In genomic region chr10:22026287-22026686, GRCh38 we compare ENCODE assay signal across 39 cellular contexts.
"Had no signal": no experiment of that assay in that cellular context is flagged by ENCODE, and none has a peak within 500 bp of the region (broad histone marks: within the 10 kb centered on the region; RNA-seq: fewer than 3 reads in every experiment).

No MANE protein-coding gene starts in this region.

- H3K4me3 Mint-ChIP-seq: activated naive CD4-positive, alpha-beta T cell treated with anti-CD3 and anti-CD28 coated beads for 36 hours; activated naive CD4-positive, alpha-beta T cell treated with anti-CD3 and anti-CD28 coated beads, Interleukin-2, amount 10 ng/mL, durations not matched to agents 7 days and 5 days; activated naive CD4-positive, alpha-beta T cell treated with anti-CD3 and anti-CD28 coated beads, Interleukin-2, amount 50 U/mL, for 24 hours; activated naive CD8-positive, alpha-beta T cell; activated naive CD8-positive, alpha-beta T cell treated with anti-CD3 and anti-CD28 coated beads for 36 hours; activated naive CD8-positive, alpha-beta T cell treated with anti-CD3 and anti-CD28 coated beads, Interleukin-2, amount 10 ng/mL, durations not matched to agents 7 days and 5 days; activated naive CD8-positive, alpha-beta T cell treated with anti-CD3 and anti-CD28 coated beads, Interleukin-2, amount 50 U/mL, for 24 hours; activated T-cell treated with anti-CD3 and anti-CD28 coated beads, Interleukin-2, amount 50 U/mL, for 24 hours; activated T-cell treated with anti-CD3 and anti-CD28 coated beads, Interleukin-2, amount 50 U/mL, for 4 hours; activated T-cell treated with anti-CD3 and anti-CD28 coated beads, Interleukin-2, amount 50 U/mL, for 72 hours; activated T-helper 1 cell treated with anti-CD3 and anti-CD28 coated beads, Interleukin-12 subunit alpha, Interleukin-12 subunit beta, Interleukin-2, Interleukin-4 antibody, amounts not matched to agents 30 ng/mL and 10 ng/mL and 1 ng/mL, durations not matched to agents 14 hours and 24 hours and 36 hours; activated T-helper 17 cell treated with anti-CD3 and anti-CD28 coated beads, Interleukin-2, amount 50 U/mL, for 72 hours; brain; central memory CD8-positive, alpha-beta T cell had no signal

- DNase-seq: activated effector memory CD4-positive, alpha-beta T cell treated with anti-CD3 and anti-CD28 coated beads, Interleukin-2, amount 50 U/mL, for 16 hours; activated effector memory CD4-positive, alpha-beta T cell treated with Interleukin-2 at 50 U/mL for 16 hours; activated gamma-delta T cell; activated gamma-delta T cell treated with Interleukin-2 at 50 U/mL for 16 hours; activated naive CD4-positive, alpha-beta T cell; activated naive CD4-positive, alpha-beta T cell treated with anti-CD3 and anti-CD28 coated beads for 36 hours; activated naive CD4-positive, alpha-beta T cell treated with anti-CD3 and anti-CD28 coated beads, Interleukin-2, amount 10 ng/mL, durations not matched to agents 7 days and 5 days; activated naive CD4-positive, alpha-beta T cell treated with anti-CD3 and anti-CD28 coated beads, Interleukin-2, amount 50 U/mL, for 16 hours; activated naive CD4-positive, alpha-beta T cell treated with Interleukin-2 at 50 U/mL for 16 hours; activated naive CD8-positive, alpha-beta T cell treated with anti-CD3 and anti-CD28 coated beads for 36 hours; activated naive CD8-positive, alpha-beta T cell treated with anti-CD3 and anti-CD28 coated beads, Interleukin-2, amount 10 ng/mL, durations not matched to agents 7 days and 5 days; activated naive CD8-positive, alpha-beta T cell treated with anti-CD3 and anti-CD28 coated beads, Interleukin-2, amount 50 U/mL, for 24 hours; activated T-cell treated with anti-CD3 and anti-CD28 coated beads, Interleukin-2, amount 50 U/mL, for 24 hours; activated T-cell treated with anti-CD3 and anti-CD28 coated beads, Interleukin-2, amount 50 U/mL, for 4 hours; activated T-cell treated with anti-CD3 and anti-CD28 coated beads, Interleukin-2, amount 50 U/mL, for 48 hours; activated T-cell treated with anti-CD3 and anti-CD28 coated beads, Interleukin-2, amount 50 U/mL, for 72 hours; adrenal gland; amniotic stem cell; amygdala; anterior cingulate cortex; aorta; body of pancreas; brain microvascular endothelial cell; caudate nucleus; central memory CD4-positive, alpha-beta T cell; cerebellar nuclear complex had no signal

- H3K27me3 ChIP-seq: adrenal gland, ascending aorta, body of pancreas, brain microvascular endothelial cell, breast epithelium, cardiac muscle cell had no signal

- H3K4me1 ChIP-seq: adrenal gland, ascending aorta, body of pancreas, breast epithelium had no signal

- H3K27ac Mint-ChIP-seq: activated naive CD4-positive, alpha-beta T cell treated with anti-CD3 and anti-CD28 coated beads for 36 hours; activated naive CD4-positive, alpha-beta T cell treated with anti-CD3 and anti-CD28 coated beads, Interleukin-2, amount 10 ng/mL, durations not matched to agents 7 days and 5 days; activated naive CD4-positive, alpha-beta T cell treated with anti-CD3 and anti-CD28 coated beads, Interleukin-2, amount 50 U/mL, for 24 hours; activated naive CD4-positive, alpha-beta T cell treated with anti-CD3 and anti-CD28 coated beads, Interleukin-2, amount 50 U/mL, for 72 hours; activated naive CD8-positive, alpha-beta T cell; activated naive CD8-positive, alpha-beta T cell treated with anti-CD3 and anti-CD28 coated beads for 36 hours; activated naive CD8-positive, alpha-beta T cell treated with anti-CD3 and anti-CD28 coated beads, Interleukin-2, amount 10 ng/mL, durations not matched to agents 7 days and 5 days; activated naive CD8-positive, alpha-beta T cell treated with anti-CD3 and anti-CD28 coated beads, Interleukin-2, amount 50 U/mL, for 24 hours; activated T-cell treated with anti-CD3 and anti-CD28 coated beads, Interleukin-2, amount 50 U/mL, for 24 hours; activated T-cell treated with anti-CD3 and anti-CD28 coated beads, Interleukin-2, amount 50 U/mL, for 72 hours; activated T-helper 1 cell treated with anti-CD3 and anti-CD28 coated beads, Interleukin-12 subunit alpha, Interleukin-12 subunit beta, Interleukin-2, Interleukin-4 antibody, amounts not matched to agents 30 ng/mL and 10 ng/mL and 1 ng/mL, durations not matched to agents 14 hours and 24 hours and 36 hours; activated T-helper 17 cell treated with anti-CD3 and anti-CD28 coated beads, Interleukin-2, amount 50 U/mL, for 72 hours; activated T-helper 2 cell treated with anti-CD3 and anti-CD28 coated beads, Interferon-gamma antibody, Interleukin-2, Interleukin-4, amounts not matched to agents 10 μg/mL and 5 μg/mL and 100 μg/mL, durations not matched to agents 14 hours and 24 hours and 36 hours; brain had no signal

- H3K9me3 Mint-ChIP-seq: activated naive CD4-positive, alpha-beta T cell treated with anti-CD3 and anti-CD28 coated beads for 36 hours; activated naive CD4-positive, alpha-beta T cell treated with anti-CD3 and anti-CD28 coated beads, Interleukin-2, amount 50 U/mL, for 24 hours; activated T-cell treated with anti-CD3 and anti-CD28 coated beads, Interleukin-2, amount 50 U/mL, for 4 hours; central memory CD8-positive, alpha-beta T cell had no signal

- FAIRE-seq: astrocyte, bronchial epithelial cell had no signal

- H3K27me3 Mint-ChIP-seq: activated naive CD4-positive, alpha-beta T cell treated with anti-CD3 and anti-CD28 coated beads, Interleukin-2, amount 50 U/mL, for 24 hours; activated naive CD8-positive, alpha-beta T cell treated with anti-CD3 and anti-CD28 coated beads for 36 hours had no signal

- H3K36me3 ChIP-seq: adrenal gland, ascending aorta, brain microvascular endothelial cell, breast epithelium, cardiac muscle cell had no signal

- ATAC-seq: activated naive CD4-positive, alpha-beta T cell treated with anti-CD3 and anti-CD28 coated beads, Interleukin-2, amount 50 U/mL, for 72 hours; activated naive CD8-positive, alpha-beta T cell treated with anti-CD3 and anti-CD28 coated beads, Interleukin-2, amount 50 U/mL, for 24 hours; activated T-cell treated with anti-CD3 and anti-CD28 coated beads, Interleukin-2, amount 50 U/mL, for 4 hours; activated T-cell treated with anti-CD3 and anti-CD28 coated beads, Interleukin-2, amount 50 U/mL, for 72 hours; activated T-helper 17 cell treated with anti-CD3 and anti-CD28 coated beads, Interleukin-2, amount 50 U/mL, for 72 hours; body of pancreas had no signal

- H3K9me3 ChIP-seq: adrenal gland, ascending aorta, breast epithelium had no signal

- H3K27ac ChIP-seq: adrenal gland, ascending aorta, body of pancreas, brain microvascular endothelial cell, breast epithelium, cardiac muscle cell had no signal

- H3K36me3 Mint-ChIP-seq: activated naive CD4-positive, alpha-beta T cell treated with anti-CD3 and anti-CD28 coated beads, Interleukin-2, amount 50 U/mL, for 24 hours; activated naive CD8-positive, alpha-beta T cell treated with anti-CD3 and anti-CD28 coated beads, Interleukin-2, amount 10 ng/mL, durations not matched to agents 7 days and 5 days; brain had no signal

- H3K4me3 ChIP-seq: adrenal gland, ascending aorta, body of pancreas, breast epithelium, cardiac muscle cell had no signal
